18 cellular contexts compared by ENCODE assay signal in genomic region chr1:238438296-238439275, GRCh38.
"Had no signal": no experiment of that assay in that cellular context is flagged by ENCODE, and none has a peak within 500 bp of the region (broad histone marks: within the 10 kb centered on the region; RNA-seq: fewer than 3 reads in every experiment).

No MANE protein-coding gene starts in this region.

- H3K4me1 ChIP-seq: body of pancreas, gastroesophageal sphincter, suprapubic skin, upper lobe of left lung had no signal

- H3K27ac ChIP-seq: body of pancreas, coronary artery, gastroesophageal sphincter, hepatocyte, suprapubic skin, upper lobe of left lung had no signal

- H3K9me3 ChIP-seq: body of pancreas, gastroesophageal sphincter, suprapubic skin, upper lobe of left lung had no signal

- DNase-seq: activated CD4-positive, alpha-beta T cell treated with anti-CD3 and anti-CD28 coated beads, Interleukin-2, amount 50 U/mL, for 48 hours; activated CD8-positive, alpha-beta memory T cell treated with anti-CD3 and anti-CD28 coated beads, Interleukin-2, amount 10 ng/mL, durations not matched to agents 7 days and 5 days; activated effector memory CD4-positive, alpha-beta T cell treated with Interleukin-2 at 50 U/mL for 16 hours; activated T-cell treated with anti-CD3 and anti-CD28 coated beads, Interleukin-2, amount 50 U/mL, for 24 hours; body of pancreas; central memory CD4-positive, alpha-beta T cell; effector CD4-positive, alpha-beta T cell; left cardiac atrium; stimulated activated CD4-positive, alpha-beta T cell treated with anti-CD3 and anti-CD28 coated beads, Interleukin-2, amount 100 ng/mL, for 48 hours; stimulated activated naive CD4-positive, alpha-beta T cell treated with Interleukin-2 at 50 U/mL for 16 hours; T-helper 17 cell; upper lobe of left lung had no signal

- ATAC-seq: activated CD8-positive, alpha-beta memory T cell treated with anti-CD3 and anti-CD28 coated beads, Interleukin-2, amount 10 ng/mL, durations not matched to agents 7 days and 5 days; body of pancreas; gastroesophageal sphincter; left cardiac atrium; natural killer cell treated with Interleukin-12 subunit alpha and Interleukin-12 subunit beta and Interleukin-15 and Interleukin-18, amount 100 ng/mL, for 72 hours; T-helper 17 cell had no signal

- H3K36me3 ChIP-seq: gastroesophageal sphincter, suprapubic skin, upper lobe of left lung had no signal

- H3K27ac Mint-ChIP-seq: activated CD8-positive, alpha-beta memory T cell treated with anti-CD3 and anti-CD28 coated beads, Interleukin-2, amount 10 ng/mL, durations not matched to agents 7 days and 5 days; activated naive CD4-positive, alpha-beta T cell treated with anti-CD3 and anti-CD28 coated beads, Interleukin-2, amount 50 U/mL, for 24 hours; activated T-cell treated with anti-CD3 and anti-CD28 coated beads, Interleukin-2, amount 50 U/mL, for 24 hours; natural killer cell treated with Interleukin-12 subunit alpha and Interleukin-12 subunit beta and Interleukin-15 and Interleukin-18, amount 100 ng/mL, for 72 hours; T-helper 17 cell had no signal

- H3K4me3 Mint-ChIP-seq: activated CD8-positive, alpha-beta memory T cell treated with anti-CD3 and anti-CD28 coated beads, Interleukin-2, amount 10 ng/mL, durations not matched to agents 7 days and 5 days; activated naive CD4-positive, alpha-beta T cell treated with anti-CD3 and anti-CD28 coated beads, Interleukin-2, amount 50 U/mL, for 24 hours; activated T-cell treated with anti-CD3 and anti-CD28 coated beads, Interleukin-2, amount 50 U/mL, for 24 hours; natural killer cell treated with Interleukin-12 subunit alpha and Interleukin-12 subunit beta and Interleukin-15 and Interleukin-18, amount 100 ng/mL, for 72 hours; T-helper 17 cell had no signal

- H3K36me3 Mint-ChIP-seq: activated CD8-positive, alpha-beta memory T cell treated with anti-CD3 and anti-CD28 coated beads, Interleukin-2, amount 10 ng/mL, durations not matched to agents 7 days and 5 days; activated naive CD4-positive, alpha-beta T cell treated with anti-CD3 and anti-CD28 coated beads, Interleukin-2, amount 50 U/mL, for 24 hours; natural killer cell treated with Interleukin-12 subunit alpha and Interleukin-12 subunit beta and Interleukin-15 and Interleukin-18, amount 100 ng/mL, for 72 hours had no signal

- H3K4me3 ChIP-seq: body of pancreas, coronary artery, gastroesophageal sphincter, hepatocyte, suprapubic skin, upper lobe of left lung had no signal

- H3K4me1 Mint-ChIP-seq: activated CD8-positive, alpha-beta memory T cell treated with anti-CD3 and anti-CD28 coated beads, Interleukin-2, amount 10 ng/mL, durations not matched to agents 7 days and 5 days; activated naive CD4-positive, alpha-beta T cell treated with anti-CD3 and anti-CD28 coated beads, Interleukin-2, amount 50 U/mL, for 24 hours; T-helper 17 cell had no signal

- H3K27me3 ChIP-seq: body of pancreas, gastroesophageal sphincter, hepatocyte, suprapubic skin, upper lobe of left lung had no signal

- H3K27me3 Mint-ChIP-seq: activated CD8-positive, alpha-beta memory T cell treated with anti-CD3 and anti-CD28 coated beads, Interleukin-2, amount 10 ng/mL, durations not matched to agents 7 days and 5 days; activated naive CD4-positive, alpha-beta T cell treated with anti-CD3 and anti-CD28 coated beads, Interleukin-2, amount 50 U/mL, for 24 hours; activated T-cell treated with anti-CD3 and anti-CD28 coated beads, Interleukin-2, amount 50 U/mL, for 24 hours; natural killer cell treated with Interleukin-12 subunit alpha and Interleukin-12 subunit beta and Interleukin-15 and Interleukin-18, amount 100 ng/mL, for 72 hours; T-helper 17 cell had no signal
